ENCODE assay signal across 29 cellular contexts in the genomic region with DNA sequence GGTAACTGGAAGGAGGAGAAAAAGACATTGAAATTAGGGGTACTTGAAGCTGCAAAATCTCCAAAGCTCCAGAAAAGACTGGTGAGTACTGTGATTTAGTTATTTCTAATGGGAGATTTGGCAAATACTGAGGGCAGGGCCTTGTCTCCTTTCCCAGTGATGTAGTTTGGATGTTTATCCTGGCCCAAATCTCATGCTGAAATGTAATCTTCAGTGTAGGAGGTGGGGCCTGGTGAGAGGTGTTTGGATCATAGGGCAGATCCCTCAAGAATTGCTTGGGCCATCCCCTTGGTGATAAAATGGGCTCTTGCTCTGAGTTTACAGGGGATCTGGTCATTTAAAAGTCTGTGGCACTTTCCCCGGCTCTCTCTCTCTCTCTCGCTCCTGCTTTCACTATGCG. TPM values are rescaled to one million over a fixed set of nuclear protein-coding genes. Genes with fewer than 3 reads are reported as not detected.
"Had no signal": no experiment of that assay in that cellular context is flagged by ENCODE, and none has a peak within 500 bp of the region (broad histone marks: within the 10 kb centered on the region; RNA-seq: fewer than 3 reads in every experiment).

No MANE protein-coding gene starts in this region.

- H3K9me3 Mint-ChIP-seq: central memory CD8-positive, alpha-beta T cell had no signal

- ATAC-seq: activated CD4-positive, alpha-beta T cell treated with anti-CD3 and anti-CD28 coated beads for 36 hours; stimulated activated naive B cell treated with anti-CD40 and anti-IgM and Interleukin-4, amounts not matched to agents 10 μg/mL and 1 μg/mL and 100 μg/mL, for 72 hours; WTC11 had no signal

- H3K4me1 ChIP-seq: ascending aorta, colonic mucosa, foreskin keratinocyte, parathyroid adenoma, testis had no signal

- H3K36me3 ChIP-seq: ascending aorta, colonic mucosa, esophagus squamous epithelium, left ventricle myocardium inferior, sigmoid colon had no signal

- H3K36me3 Mint-ChIP-seq: type B pancreatic cell had no signal

- H3K27me3 ChIP-seq: ascending aorta, colonic mucosa, esophagus squamous epithelium, foreskin keratinocyte, hepatocyte, sigmoid colon, testis had no signal

- H3K9me3 ChIP-seq: colonic mucosa, testis had no signal

- H3K4me1 Mint-ChIP-seq: activated T-helper 17 cell treated with anti-CD3 and anti-CD28 coated beads, Interleukin-2, amount 50 U/mL, for 72 hours; central memory CD8-positive, alpha-beta T cell; immature natural killer cell; nephron progenitor cell had no signal

- DNase-seq: activated CD4-positive, alpha-beta T cell treated with anti-CD3 and anti-CD28 coated beads for 36 hours; activated CD4-positive, alpha-beta T cell treated with anti-CD3 and anti-CD28 coated beads, Interleukin-2, amount 50 U/mL, for 4 hours; activated CD8-positive, alpha-beta memory T cell treated with anti-CD3 and anti-CD28 coated beads for 24 hours; activated CD8-positive, alpha-beta memory T cell treated with anti-CD3 and anti-CD28 coated beads, Interleukin-2, amount 50 U/mL, for 4 hours; activated T-cell treated with anti-CD3 and anti-CD28 coated beads, Interleukin-2, amount 50 U/mL, for 24 hours; colonic mucosa; endodermal cell; esophagus squamous epithelium; foreskin keratinocyte; immature natural killer cell; kidney glomerular epithelial cell; left ventricle myocardium inferior; nephron progenitor cell; nucleus accumbens; sigmoid colon; stimulated activated CD4-positive, alpha-beta T cell treated with anti-CD3 and anti-CD28 coated beads, Interleukin-2, amount 100 ng/mL, for 48 hours; stimulated activated CD8-positive, alpha-beta memory T cell treated with anti-CD3 and anti-CD28 coated beads, Interleukin-4, amount 100 ng/mL, for 48 hours; stimulated activated naive B cell treated with anti-CD40 and anti-IgM and Interleukin-4, amounts not matched to agents 10 μg/mL and 1 μg/mL and 100 μg/mL, for 72 hours; T1000; testis had no signal

- H3K27ac Mint-ChIP-seq: activated CD4-positive, alpha-beta T cell treated with anti-CD3 and anti-CD28 coated beads for 36 hours; activated T-cell treated with anti-CD3 and anti-CD28 coated beads, Interleukin-2, amount 50 U/mL, for 24 hours; activated T-helper 17 cell treated with anti-CD3 and anti-CD28 coated beads, Interleukin-2, amount 50 U/mL, for 72 hours; endodermal cell; immature natural killer cell; nephron progenitor cell; stimulated activated naive B cell treated with anti-CD40 and anti-IgM and Interleukin-4, amounts not matched to agents 10 μg/mL and 1 μg/mL and 100 μg/mL, for 72 hours; T-helper 1 cell treated with Interleukin-12 subunit alpha and Interleukin-12 subunit beta and Interleukin-4 antibody, amounts not matched to agents 30 μg/mL and 1 μg/mL, for 36 hours; type B pancreatic cell; WTC11 had no signal

- H3K27me3 Mint-ChIP-seq: activated CD4-positive, alpha-beta T cell treated with anti-CD3 and anti-CD28 coated beads for 36 hours; activated T-helper 17 cell treated with anti-CD3 and anti-CD28 coated beads, Interleukin-2, amount 50 U/mL, for 72 hours; central memory CD8-positive, alpha-beta T cell; stimulated activated naive B cell treated with anti-CD40 and anti-IgM and Interleukin-4, amounts not matched to agents 10 μg/mL and 1 μg/mL and 100 μg/mL, for 72 hours; type B pancreatic cell had no signal

- H3K4me3 ChIP-seq: ascending aorta, colonic mucosa, esophagus squamous epithelium, hepatocyte, left ventricle myocardium inferior, sigmoid colon, testis had no signal

- H3K27ac ChIP-seq: ascending aorta, colonic mucosa, foreskin keratinocyte, hepatocyte, parathyroid adenoma, testis had no signal

- H3K4me3 Mint-ChIP-seq: activated CD4-positive, alpha-beta T cell treated with anti-CD3 and anti-CD28 coated beads for 36 hours; activated T-cell treated with anti-CD3 and anti-CD28 coated beads, Interleukin-2, amount 50 U/mL, for 24 hours; activated T-helper 17 cell treated with anti-CD3 and anti-CD28 coated beads, Interleukin-2, amount 50 U/mL, for 72 hours; central memory CD8-positive, alpha-beta T cell; endodermal cell; immature natural killer cell; nephron progenitor cell; stimulated activated naive B cell treated with anti-CD40 and anti-IgM and Interleukin-4, amounts not matched to agents 10 μg/mL and 1 μg/mL and 100 μg/mL, for 72 hours; T-helper 1 cell treated with Interleukin-12 subunit alpha and Interleukin-12 subunit beta and Interleukin-4 antibody, amounts not matched to agents 30 μg/mL and 1 μg/mL, for 36 hours; type B pancreatic cell; WTC11 had no signal

RNA-seq across cellular contexts. Expression of gene TASL, which starts 42.6 kb away (rescaled TPM):
- total RNA-seq: ascending aorta, endodermal cell, foreskin keratinocyte, myocyte, WTC11 had no signal
- polyA plus RNA-seq: foreskin keratinocyte, hepatocyte had no signal
